Comparison of ENCODE assay signal across 1 cellular context in the genomic region with DNA sequence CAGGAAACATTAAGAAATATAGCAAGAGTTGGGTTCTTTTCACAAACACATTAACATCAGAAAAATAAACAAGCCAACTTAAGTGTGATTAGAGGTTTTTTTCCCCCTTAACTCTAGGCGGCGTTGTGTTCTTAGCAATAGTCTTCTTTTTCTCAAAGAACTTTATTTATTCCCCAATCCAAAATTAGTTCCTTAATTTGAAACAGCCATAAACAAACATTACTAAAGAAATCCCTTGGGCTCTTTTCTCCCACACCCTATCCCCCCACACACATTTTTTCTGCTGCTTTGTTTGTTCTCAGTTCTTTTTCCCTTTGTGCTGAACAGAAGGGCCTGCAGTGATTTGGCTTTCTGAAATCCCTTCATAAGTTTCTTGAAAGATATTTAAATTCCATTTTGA.
TF ChIP-seq lines count a peak whose summit lies in the region.

No MANE protein-coding gene starts in this region.

TF ChIP-seq in GM23338, 12 proteins besides CTCF, POLR2A, EP300 and RAD21 (continued from another document):
- TF ChIP-seq ZNF462 (CRISPR knock-in tag; IDR thresholded peaks at IDR 0.05) (no peak), CREB1 (CRISPR knock-in tag; IDR thresholded peaks at IDR 0.05; ENCODE audit: low read depth) (no peak), POLR2AphosphoS5 (IDR thresholded peaks at IDR 0.05; ENCODE audit: low read depth) (no peak), ZNF331 (CRISPR knock-in tag; IDR thresholded peaks at IDR 0.05; ENCODE audit: low read depth) (no peak), REST (IDR thresholded peaks at IDR 0.05; ENCODE audit: unreplicated experiment) (no peak), NANOG (IDR thresholded peaks at IDR 0.05; ENCODE audit: borderline replicate concordance) (no peak), EZH2phosphoT487 (IDR thresholded peaks at IDR 0.05; ENCODE audit: unreplicated experiment) (no peak)
- TF ChIP-seq, protein P1, sequence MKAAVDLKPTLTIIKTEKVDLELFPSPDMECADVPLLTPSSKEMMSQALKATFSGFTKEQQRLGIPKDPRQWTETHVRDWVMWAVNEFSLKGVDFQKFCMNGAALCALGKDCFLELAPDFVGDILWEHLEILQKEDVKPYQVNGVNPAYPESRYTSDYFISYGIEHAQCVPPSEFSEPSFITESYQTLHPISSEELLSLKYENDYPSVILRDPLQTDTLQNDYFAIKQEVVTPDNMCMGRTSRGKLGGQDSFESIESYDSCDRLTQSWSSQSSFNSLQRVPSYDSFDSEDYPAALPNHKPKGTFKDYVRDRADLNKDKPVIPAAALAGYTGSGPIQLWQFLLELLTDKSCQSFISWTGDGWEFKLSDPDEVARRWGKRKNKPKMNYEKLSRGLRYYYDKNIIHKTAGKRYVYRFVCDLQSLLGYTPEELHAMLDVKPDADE (IDR thresholded peaks at IDR 0.05) = no peak
